23 cellular contexts compared by ENCODE assay signal in genomic region chr7:33539198-33539597, GRCh38.
"Had no signal": no experiment of that assay in that cellular context is flagged by ENCODE, and none has a peak within 500 bp of the region (broad histone marks: within the 10 kb centered on the region; RNA-seq: fewer than 3 reads in every experiment).

No MANE protein-coding gene starts in this region.

- ATAC-seq: activated T-cell treated with anti-CD3 and anti-CD28 coated beads, Interleukin-2, amount 50 U/mL, for 72 hours; body of pancreas; left lobe of liver; lower lobe of right lung; natural killer cell; stimulated activated memory B cell treated with anti-CD40 and anti-IgM and Interleukin-4, amounts not matched to agents 10 μg/mL and 1 μg/mL and 100 μg/mL, for 72 hours had no signal

- H3K27me3 ChIP-seq: body of pancreas, cardiac muscle cell, sigmoid colon, stomach, suprapubic skin, tibial nerve had no signal

- H3K4me3 ChIP-seq: body of pancreas, cardiac muscle cell, lower lobe of right lung, sigmoid colon, smooth muscle cell, stomach, suprapubic skin, tibial nerve had no signal

- H3K27me3 Mint-ChIP-seq: progenitor cell of endocrine pancreas; stimulated activated memory B cell treated with anti-CD40 and anti-IgM and Interleukin-4, amounts not matched to agents 10 μg/mL and 1 μg/mL and 100 μg/mL, for 72 hours had no signal

- H3K4me1 Mint-ChIP-seq: stimulated activated memory B cell treated with anti-CD40 and anti-IgM and Interleukin-4, amounts not matched to agents 10 μg/mL and 1 μg/mL and 100 μg/mL, for 72 hours had no signal

- H3K4me1 ChIP-seq: body of pancreas, lower lobe of right lung, stomach, suprapubic skin had no signal

- DNase-seq: activated CD4-positive, alpha-beta T cell treated with anti-CD3 and anti-CD28 coated beads, Interleukin-2, amount 50 U/mL, for 48 hours; activated effector memory CD4-positive, alpha-beta T cell treated with Interleukin-2 at 50 U/mL for 16 hours; activated naive CD4-positive, alpha-beta T cell treated with anti-CD3 and anti-CD28 coated beads, Interleukin-2, amount 50 U/mL, for 16 hours; activated T-cell treated with anti-CD3 and anti-CD28 coated beads, Interleukin-2, amount 50 U/mL, for 72 hours; anterior cingulate cortex; body of pancreas; effector CD4-positive, alpha-beta T cell; foreskin fibroblast; lower lobe of right lung; natural killer cell; retina; sigmoid colon; stimulated activated CD4-positive, alpha-beta T cell treated with anti-CD3 and anti-CD28 coated beads, Interleukin-15, amount 100 ng/mL, for 24 hours; stomach; T-helper 9 cell had no signal

- H3K4me2 ChIP-seq: smooth muscle cell had no signal

- H3K36me3 ChIP-seq: cardiac muscle cell, lower lobe of right lung, sigmoid colon, suprapubic skin had no signal

- H3K4me3 Mint-ChIP-seq: activated T-cell treated with anti-CD3 and anti-CD28 coated beads, Interleukin-2, amount 50 U/mL, for 72 hours; mesothelial cell of epicardium; natural killer cell; stimulated activated memory B cell treated with anti-CD40 and anti-IgM and Interleukin-4, amounts not matched to agents 10 μg/mL and 1 μg/mL and 100 μg/mL, for 72 hours had no signal

- H3K27ac ChIP-seq: body of pancreas, lower lobe of right lung, sigmoid colon, stomach, suprapubic skin, tibial nerve had no signal

- H3K27ac Mint-ChIP-seq: activated T-cell treated with anti-CD3 and anti-CD28 coated beads, Interleukin-2, amount 50 U/mL, for 72 hours; mesothelial cell of epicardium; progenitor cell of endocrine pancreas; stimulated activated memory B cell treated with anti-CD40 and anti-IgM and Interleukin-4, amounts not matched to agents 10 μg/mL and 1 μg/mL and 100 μg/mL, for 72 hours had no signal

- H3K9me3 ChIP-seq: lower lobe of right lung, suprapubic skin, tibial nerve had no signal
